Comparison of ENCODE assay signal across 5 cellular contexts in the genomic region with DNA sequence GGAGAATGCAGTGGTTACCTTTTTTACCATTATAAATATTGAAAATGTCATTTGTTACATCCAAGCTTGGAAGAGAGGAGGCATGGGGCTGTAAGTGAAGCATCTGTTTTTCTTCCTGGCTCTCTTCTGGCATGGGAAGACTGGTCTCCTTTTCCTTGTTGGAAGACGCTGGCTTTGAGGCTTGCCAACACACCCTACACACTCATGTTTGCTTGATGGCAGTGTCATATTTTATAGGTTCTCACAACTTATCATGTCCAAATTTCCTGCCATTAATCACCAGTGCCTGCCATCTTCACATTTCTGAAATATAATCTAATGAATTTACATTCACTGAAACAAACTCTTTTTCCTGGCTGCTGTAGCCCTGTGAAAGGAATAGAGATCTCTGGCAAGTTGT.
"Had no signal": no experiment of that assay in that cellular context is flagged by ENCODE, and none has a peak within 500 bp of the region (broad histone marks: within the 10 kb centered on the region; RNA-seq: fewer than 3 reads in every experiment).

No MANE protein-coding gene starts in this region.

- ATAC-seq: GM23338, HepG2 had no signal

- H2AFZ ChIP-seq: GM23338 had no signal

- H3K27ac ChIP-seq: HL-60 had no signal

- H3K4me3 ChIP-seq: GM23338 had no signal

- H3K4me2 ChIP-seq: GM23338 had no signal

- DNase-seq: H9, HCEC 1CT had no signal
